Comparison of ENCODE assay signal across 23 cellular contexts in genomic region chr15:58019503-58020376, GRCh38. TPM values are rescaled to one million over a fixed set of nuclear protein-coding genes. Genes with fewer than 3 reads are reported as not detected.
DNase-seq lines count a peak whose midpoint lies in the region; FAIRE-seq and TF ChIP-seq lines count a peak whose summit lies in the region.
"Had no signal": no experiment of that assay in that cellular context is flagged by ENCODE, and none has a peak within 500 bp of the region (broad histone marks: within the 10 kb centered on the region; RNA-seq: fewer than 3 reads in every experiment).

No MANE protein-coding gene starts in this region.

- H3K4me1 ChIP-seq in astrocyte (ENCODE audit: insufficient read depth, low read length) = no peaks in the 10 kb centered on the region
- H3K4me1 ChIP-seq: upper lobe of right lung had no signal

- no peaks in the 10 kb centered on the region for H4K20me1 ChIP-seq in astrocyte (ENCODE audit: insufficient read depth, low read length)

- peak overlapping the region; percentile 12 for H3K4me2 ChIP-seq in astrocyte (ENCODE audit: low read length)

- FAIRE-seq in astrocyte (lab: Jason Lieb, UNC) = no peak
- FAIRE-seq: A204.1, GM19239 had no signal

- H3K9ac ChIP-seq in astrocyte (ENCODE audit: low read length) = no peak overlapping the region

- DNase-seq in A172 (ENCODE audit: low spot score) (peak; percentile 18), HFF-Myc (ENCODE audit: extremely low read depth, low read depth) (peak; percentile 26), astrocyte (ENCODE audit: low read depth) (peak; percentile 32), fibroblast of the aortic adventitia (ENCODE audit: low read depth) (peak; percentile 11), NCI-H82 (lab: John Stamatoyannopoulos, UW) (no peak), NK-92 (lab: John Stamatoyannopoulos, UW; ENCODE audit: unreplicated experiment) (no peak)
- no peak for DNase-seq in activated CD4-positive, CD25-positive, alpha-beta regulatory T cell (lab: John Stamatoyannopoulos, UW)
- DNase-seq in activated effector memory CD4-positive, alpha-beta T cell treated with Interleukin-2 at 50 U/mL for 16 hours = no peak
- DNase-seq: activated CD4-positive, alpha-beta T cell treated with anti-CD3 and anti-CD28 coated beads for 36 hours; activated naive CD4-positive, alpha-beta T cell treated with anti-CD3 and anti-CD28 coated beads for 36 hours; CD4-positive, CD25-positive, alpha-beta regulatory T cell; hypothalamus; MV-4-11; NCI-H2081; NCI-H526 treated with DMSO at 0.1 percent for 48 hours; T1000; upper lobe of right lung had no signal

- H3K27ac Mint-ChIP-seq in astrocyte (ENCODE audit: unreplicated experiment) = peak overlapping the region; percentile 91
- H3K27ac Mint-ChIP-seq: activated CD4-positive, alpha-beta T cell treated with anti-CD3 and anti-CD28 coated beads for 36 hours; activated naive CD4-positive, alpha-beta T cell treated with anti-CD3 and anti-CD28 coated beads for 36 hours; brain; IgD-negative memory B cell; stimulated activated naive CD8-positive, alpha-beta T cell treated with anti-CD3 and anti-CD28 coated beads, Interleukin-15, Interleukin-2, amounts not matched to agents 100 ng/mL and 50 ng/mL, for 24 hours had no signal

- H3K79me2 ChIP-seq in astrocyte (ENCODE audit: insufficient read depth, low read length) = no peaks in the 10 kb centered on the region

- H3K36me3 ChIP-seq in astrocyte (ENCODE audit: insufficient read depth, low read length) = no peaks in the 10 kb centered on the region
- H3K36me3 ChIP-seq: neutrophil, upper lobe of right lung had no signal

- H3K27me3 ChIP-seq in astrocyte (ENCODE audit: insufficient read depth, low read length) = no peaks in the 10 kb centered on the region
- H3K27me3 ChIP-seq: neutrophil had no signal

- no peak overlapping the region for H3K4me3 Mint-ChIP-seq in astrocyte (ENCODE audit: unreplicated experiment)
- H3K4me3 Mint-ChIP-seq: activated CD4-positive, alpha-beta T cell treated with anti-CD3 and anti-CD28 coated beads for 36 hours; activated naive CD4-positive, alpha-beta T cell treated with anti-CD3 and anti-CD28 coated beads for 36 hours; brain; CD4-positive, CD25-positive, alpha-beta regulatory T cell; IgD-negative memory B cell; stimulated activated naive CD8-positive, alpha-beta T cell treated with anti-CD3 and anti-CD28 coated beads, Interleukin-15, Interleukin-2, amounts not matched to agents 100 ng/mL and 50 ng/mL, for 24 hours had no signal

- TF ChIP-seq CTCF in HFF-Myc (IDR thresholded peaks at IDR 0.05; ENCODE audit: low read depth, low read length, missing control alignments) = no peak
- no peak for TF ChIP-seq CTCF in astrocyte (IDR thresholded peaks at IDR 0.05; ENCODE audit: insufficient read depth, low read depth, low read length)
- TF ChIP-seq CTCF in fibroblast of the aortic adventitia (IDR thresholded peaks at IDR 0.05; ENCODE audit: insufficient read depth, low read length) = no peak

- peaks cover 5% of the 10 kb centered on the region for H3K9me3 ChIP-seq in astrocyte (ENCODE audit: insufficient read depth, low read depth, low read length)

- peaks cover 2% of the 10 kb centered on the region for H3K36me3 Mint-ChIP-seq in astrocyte (ENCODE audit: low read depth, unreplicated experiment)
- H3K36me3 Mint-ChIP-seq: brain; CD4-positive, CD25-positive, alpha-beta regulatory T cell had no signal

- H2AFZ ChIP-seq in astrocyte (ENCODE audit: low read depth, low read length) = no peak overlapping the region

- H3K4me3 ChIP-seq in HFF-Myc (replicated peaks; ENCODE audit: low read depth, low read length) (no peak overlapping the region), astrocyte (ENCODE audit: insufficient read depth, low read depth, low read length) (no peak overlapping the region), fibroblast of the aortic adventitia (ENCODE audit: low read depth, low read length) (no peak overlapping the region)
- H3K4me3 ChIP-seq: upper lobe of right lung had no signal

- peaks cover 3% of the 10 kb centered on the region for H3K9me3 Mint-ChIP-seq in astrocyte (ENCODE audit: unreplicated experiment)

- H3K4me1 Mint-ChIP-seq in astrocyte (ENCODE audit: low read depth, unreplicated experiment) = peaks cover 19% of the 10 kb centered on the region
- H3K4me1 Mint-ChIP-seq: activated CD4-positive, alpha-beta T cell treated with anti-CD3 and anti-CD28 coated beads for 36 hours; brain; CD4-positive, CD25-positive, alpha-beta regulatory T cell; IgD-negative memory B cell had no signal

- H3K27me3 Mint-ChIP-seq in astrocyte (ENCODE audit: low read depth, unreplicated experiment) = peaks cover 4% of the 10 kb centered on the region

- peak overlapping the region; percentile 8 for H3K27ac ChIP-seq in astrocyte (ENCODE audit: low read depth, low read length)
- H3K27ac ChIP-seq: neutrophil, upper lobe of right lung had no signal

RNA-seq across cellular contexts. Expression of gene ALDH1A2, which starts 45.8 kb away (rescaled TPM):
- not detected in 2 replicates for total RNA-seq in A172 (2014; rRNA removed; shearing (Covaris generic))
- 0.98 and 1.7 TPM in 2 replicates for total RNA-seq in astrocyte
- 0.08 and 2.1 TPM in 2 replicates for total RNA-seq in fibroblast of the aortic adventitia (ENCODE audit: low replicate concordance)
- total RNA-seq: activated CD4-positive, alpha-beta T cell treated with anti-CD3 and anti-CD28 coated beads for 36 hours; activated naive CD4-positive, alpha-beta T cell treated with anti-CD3 and anti-CD28 coated beads for 36 hours; CD4-positive, CD25-positive, alpha-beta regulatory T cell had no signal

Comparison
In these comparisons a context has a peak if more than half of its experiments do, and no peak if none do; other contexts are left out.
1. DNase-seq: peak in A172 (single experiment), HFF-Myc (single experiment), astrocyte (single experiment) and fibroblast of the aortic adventitia (single experiment); none in activated CD4-positive, CD25-positive, alpha-beta regulatory T cell (0 of 4), activated effector memory CD4-positive, alpha-beta T cell treated with Interleukin-2 at 50 U/mL for 16 hours (single experiment), NCI-H82 (single experiment) and NK-92 (single experiment).